8 cellular contexts compared by ENCODE assay signal in genomic region chr19:5789886-5790572, GRCh38. TPM values are rescaled to one million over a fixed set of nuclear protein-coding genes. Genes with fewer than 3 reads are reported as not detected.
DNase-seq lines count a peak whose midpoint lies in the region; ATAC-seq lines count a peak whose summit lies in the region.

No MANE protein-coding gene starts in this region.

- DNase-seq in HPDE6-E6E7 (ENCODE audit: extremely low spot score) (peak; percentile 64), NCI-H2196 (lab: John Stamatoyannopoulos, UW; ENCODE audit: unreplicated experiment) (no peak)
- DNase-seq in activated naive CD4-positive, alpha-beta T cell treated with anti-CD3 and anti-CD28 coated beads, Interleukin-2, amount 50 U/mL, for 72 hours (ENCODE audit: low spot score in 2 of 2) = no peak

- no peaks in the 10 kb centered on the region for H3K9me3 ChIP-seq in iPS-18c (ENCODE audit: control insufficient read depth, insufficient read depth, low read length)

- H3K4me3 ChIP-seq in iPS-18c (ENCODE audit: insufficient read depth, low read depth, low read length) = peak overlapping the region; percentile 46

- H3K9me3 Mint-ChIP-seq in activated naive CD4-positive, alpha-beta T cell treated with anti-CD3 and anti-CD28 coated beads, Interleukin-2, amount 50 U/mL, for 72 hours = no peaks in the 10 kb centered on the region
- no peaks in the 10 kb centered on the region for H3K9me3 Mint-ChIP-seq in stimulated activated memory B cell treated with anti-CD40 and anti-IgM and Interleukin-4, amounts not matched to agents 10 μg/mL and 1 μg/mL and 100 μg/mL, for 72 hours

- H3K4me1 Mint-ChIP-seq in stimulated activated memory B cell treated with anti-CD40 and anti-IgM and Interleukin-4, amounts not matched to agents 10 μg/mL and 1 μg/mL and 100 μg/mL, for 72 hours = peaks cover 16% of the 10 kb centered on the region

- peaks cover 15 to 21% of the 10 kb centered on the region in 2 donors for H3K36me3 Mint-ChIP-seq in activated naive CD4-positive, alpha-beta T cell treated with anti-CD3 and anti-CD28 coated beads, Interleukin-2, amount 50 U/mL, for 72 hours
- H3K36me3 Mint-ChIP-seq in stimulated activated memory B cell treated with anti-CD40 and anti-IgM and Interleukin-4, amounts not matched to agents 10 μg/mL and 1 μg/mL and 100 μg/mL, for 72 hours = peaks cover 48% of the 10 kb centered on the region

- peak overlapping the region; percentile 97 to 100 for H3K27ac Mint-ChIP-seq in activated naive CD4-positive, alpha-beta T cell treated with anti-CD3 and anti-CD28 coated beads, Interleukin-2, amount 50 U/mL, for 72 hours
- peak overlapping the region; percentile 99 for H3K27ac Mint-ChIP-seq in stimulated activated memory B cell treated with anti-CD40 and anti-IgM and Interleukin-4, amounts not matched to agents 10 μg/mL and 1 μg/mL and 100 μg/mL, for 72 hours

- no peak for ATAC-seq in activated naive CD4-positive, alpha-beta T cell treated with anti-CD3 and anti-CD28 coated beads, Interleukin-2, amount 50 U/mL, for 72 hours
- ATAC-seq in stimulated activated memory B cell treated with anti-CD40 and anti-IgM and Interleukin-4, amounts not matched to agents 10 μg/mL and 1 μg/mL and 100 μg/mL, for 72 hours = no peak
- ATAC-seq in GM18511 (IDR thresholded peaks at IDR 0.05; ENCODE audit: unreplicated experiment) = no peak
- no peak for ATAC-seq in GM19324 (IDR thresholded peaks at IDR 0.05; ENCODE audit: low FRiP score, unreplicated experiment)
- ATAC-seq in GM18519 (IDR thresholded peaks at IDR 0.05; ENCODE audit: low FRiP score, unreplicated experiment) = no peak

- no peaks in the 10 kb centered on the region for H3K27me3 Mint-ChIP-seq in stimulated activated memory B cell treated with anti-CD40 and anti-IgM and Interleukin-4, amounts not matched to agents 10 μg/mL and 1 μg/mL and 100 μg/mL, for 72 hours

- H3K4me3 Mint-ChIP-seq in stimulated activated memory B cell treated with anti-CD40 and anti-IgM and Interleukin-4, amounts not matched to agents 10 μg/mL and 1 μg/mL and 100 μg/mL, for 72 hours = peak overlapping the region; percentile 93

RNA-seq across cellular contexts. Expression of gene DUS3L, which starts 0.9 kb away (rescaled TPM):
- total RNA-seq in activated naive CD4-positive, alpha-beta T cell treated with anti-CD3 and anti-CD28 coated beads, Interleukin-2, amount 50 U/mL, for 72 hours = 10 to 100 TPM; 47.2 to 56.3 TPM

RNA-seq across cellular contexts. Expression of gene PRR22, which starts 5.5 kb away (rescaled TPM):
- 1 to 10 TPM; 1.8 to 7.4 TPM for total RNA-seq in activated naive CD4-positive, alpha-beta T cell treated with anti-CD3 and anti-CD28 coated beads, Interleukin-2, amount 50 U/mL, for 72 hours

RNA-seq across cellular contexts. Expression of gene NRTN, which starts 14.8 kb away (rescaled TPM):
- 1 to 10 TPM; 1.1 to 2.1 TPM for total RNA-seq in activated naive CD4-positive, alpha-beta T cell treated with anti-CD3 and anti-CD28 coated beads, Interleukin-2, amount 50 U/mL, for 72 hours

RNA-seq across cellular contexts. Expression of gene FUT6, which starts 49.5 kb away (rescaled TPM):
- under 1 TPM in 1 of 2 donors, not detected in 1; 0.27 TPM for total RNA-seq in activated naive CD4-positive, alpha-beta T cell treated with anti-CD3 and anti-CD28 coated beads, Interleukin-2, amount 50 U/mL, for 72 hours
